Comparison of ENCODE assay signal across 19 cellular contexts in the genomic region with DNA sequence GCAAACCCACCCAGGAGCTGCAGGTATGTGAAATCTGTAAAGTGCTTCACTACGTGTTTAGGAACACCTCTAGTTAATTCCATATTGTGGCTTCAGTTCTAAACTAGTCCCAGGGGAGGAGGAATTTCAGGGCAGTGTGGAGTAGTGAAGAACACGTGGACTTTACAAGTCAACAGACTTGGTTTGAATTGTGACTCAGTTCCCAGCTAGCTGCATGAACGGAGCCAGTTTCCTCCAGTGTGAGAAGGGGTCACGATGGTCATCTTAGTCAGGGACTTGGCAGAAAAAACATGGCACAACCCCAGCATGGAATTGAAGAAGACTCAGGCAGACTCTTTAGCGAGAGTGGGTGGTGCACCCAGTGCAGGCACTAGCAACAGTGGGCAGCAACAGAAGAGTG.
DNase-seq lines count a peak whose midpoint lies in the region; ATAC-seq lines count a peak whose summit lies in the region.
"Had no signal": no experiment of that assay in that cellular context is flagged by ENCODE, and none has a peak within 500 bp of the region (broad histone marks: within the 10 kb centered on the region; RNA-seq: fewer than 3 reads in every experiment).

No MANE protein-coding gene starts in this region.

- DNase-seq in HCEC 1CT: peak; percentile 92
- DNase-seq in amniotic stem cell (lab: John Stamatoyannopoulos, UW): peak; percentile 49
- DNase-seq in fibroblast of the conjunctiva (ENCODE audit: low read depth): peak; percentile 61
- DNase-seq in stromal cell of bone marrow (ENCODE audit: low read depth): peak; percentile 96
- DNase-seq in stimulated activated naive CD8-positive, alpha-beta T cell treated with anti-CD3 and anti-CD28 coated beads, Interleukin-15, amount 100 ng/mL, for 72 hours: no peak
- DNase-seq in activated CD4-positive, alpha-beta memory T cell treated with anti-CD3 and anti-CD28 coated beads for 36 hours: no peak
- no peak for DNase-seq in left ventricle myocardium superior
- DNase-seq: activated CD4-positive, CD25-positive, alpha-beta regulatory T cell; activated CD8-positive, alpha-beta memory T cell treated with anti-CD3 and anti-CD28 coated beads, Interleukin-2, amount 50 U/mL, for 4 hours; activated naive CD4-positive, alpha-beta T cell treated with anti-CD3 and anti-CD28 coated beads, Interleukin-2, amount 50 U/mL, for 16 hours; CD4-positive, CD25-positive, alpha-beta regulatory T cell; hippocampal formation; Kasumi-1; left colon; NCI-H187 treated with DMSO at 0.1 percent for 48 hours; NCI-H69; stimulated activated CD4-positive, alpha-beta T cell treated with anti-CD3 and anti-CD28 coated beads, Interleukin-12 subunit alpha, Interleukin-12 subunit beta, amount 100 ng/mL, for 4 hours; SW 1271 had no signal

- POLR2A ChIA-PET in activated CD4-positive, alpha-beta memory T cell treated with anti-CD3 and anti-CD28 coated beads for 36 hours (lab: Charles Lee): no interaction called here

- H3K27me3 Mint-ChIP-seq in stimulated activated naive CD8-positive, alpha-beta T cell treated with anti-CD3 and anti-CD28 coated beads, Interleukin-15, amount 100 ng/mL, for 72 hours: no peaks in the 10 kb centered on the region
- no peaks in the 10 kb centered on the region for H3K27me3 Mint-ChIP-seq in activated CD4-positive, alpha-beta memory T cell treated with anti-CD3 and anti-CD28 coated beads for 36 hours
- H3K27me3 Mint-ChIP-seq: CD4-positive, CD25-positive, alpha-beta regulatory T cell; central memory CD8-positive, alpha-beta T cell had no signal

- H3K9me3 Mint-ChIP-seq in stimulated activated naive CD8-positive, alpha-beta T cell treated with anti-CD3 and anti-CD28 coated beads, Interleukin-15, amount 100 ng/mL, for 72 hours: no peaks in the 10 kb centered on the region
- no peaks in the 10 kb centered on the region for H3K9me3 Mint-ChIP-seq in activated CD4-positive, alpha-beta memory T cell treated with anti-CD3 and anti-CD28 coated beads for 36 hours
- H3K9me3 Mint-ChIP-seq: central memory CD8-positive, alpha-beta T cell had no signal

- CTCF ChIA-PET in activated CD4-positive, alpha-beta memory T cell treated with anti-CD3 and anti-CD28 coated beads for 36 hours (lab: Charles Lee): no interaction called here

- no peak overlapping the region for H3K27ac Mint-ChIP-seq in stimulated activated naive CD8-positive, alpha-beta T cell treated with anti-CD3 and anti-CD28 coated beads, Interleukin-15, amount 100 ng/mL, for 72 hours
- no peak overlapping the region for H3K27ac Mint-ChIP-seq in activated CD4-positive, alpha-beta memory T cell treated with anti-CD3 and anti-CD28 coated beads for 36 hours
- H3K27ac Mint-ChIP-seq: CD4-positive, CD25-positive, alpha-beta regulatory T cell had no signal

- no peaks in the 10 kb centered on the region for H3K4me1 Mint-ChIP-seq in stimulated activated naive CD8-positive, alpha-beta T cell treated with anti-CD3 and anti-CD28 coated beads, Interleukin-15, amount 100 ng/mL, for 72 hours
- no peaks in the 10 kb centered on the region for H3K4me1 Mint-ChIP-seq in activated CD4-positive, alpha-beta memory T cell treated with anti-CD3 and anti-CD28 coated beads for 36 hours (ENCODE audit: low read depth)
- H3K4me1 Mint-ChIP-seq: CD4-positive, CD25-positive, alpha-beta regulatory T cell; central memory CD8-positive, alpha-beta T cell had no signal

- H3K36me3 Mint-ChIP-seq in activated CD4-positive, alpha-beta memory T cell treated with anti-CD3 and anti-CD28 coated beads for 36 hours: no peaks in the 10 kb centered on the region
- H3K36me3 Mint-ChIP-seq: CD4-positive, CD25-positive, alpha-beta regulatory T cell had no signal

- intact Hi-C loops in activated CD4-positive, alpha-beta memory T cell treated with anti-CD3 and anti-CD28 coated beads for 36 hours (cut with micrococcal nuclease): no loop called here
- intact Hi-C loops in left ventricle myocardium superior (cut with micrococcal nuclease): no loop called here

- no peak for ATAC-seq in stimulated activated naive CD8-positive, alpha-beta T cell treated with anti-CD3 and anti-CD28 coated beads, Interleukin-15, amount 100 ng/mL, for 72 hours
- no peak for ATAC-seq in left ventricle myocardium superior

- no peak overlapping the region for H3K4me3 Mint-ChIP-seq in stimulated activated naive CD8-positive, alpha-beta T cell treated with anti-CD3 and anti-CD28 coated beads, Interleukin-15, amount 100 ng/mL, for 72 hours
- H3K4me3 Mint-ChIP-seq in activated CD4-positive, alpha-beta memory T cell treated with anti-CD3 and anti-CD28 coated beads for 36 hours: no peak overlapping the region
- H3K4me3 Mint-ChIP-seq: CD4-positive, CD25-positive, alpha-beta regulatory T cell; central memory CD8-positive, alpha-beta T cell had no signal

Comparison
In these comparisons a context has a peak if more than half of its experiments do, and no peak if none do; other contexts are left out.
1. DNase-seq: peak in HCEC 1CT (single experiment), amniotic stem cell (single experiment), fibroblast of the conjunctiva (single experiment) and stromal cell of bone marrow (single experiment); none in stimulated activated naive CD8-positive, alpha-beta T cell treated with anti-CD3 and anti-CD28 coated beads, Interleukin-15, amount 100 ng/mL, for 72 hours (0 of 2), activated CD4-positive, alpha-beta memory T cell treated with anti-CD3 and anti-CD28 coated beads for 36 hours (single experiment) and left ventricle myocardium superior (single experiment).